Comparison of ENCODE assay signal across 9 cellular contexts in genomic region chr13:42271337-42272114, GRCh38. TPM values are rescaled to one million over a fixed set of nuclear protein-coding genes. Genes with fewer than 3 reads are reported as not detected.
DNase-seq lines count a peak whose midpoint lies in the region; ATAC-seq, FAIRE-seq and TF ChIP-seq lines count a peak whose summit lies in the region.
"Had no signal": no experiment of that assay in that cellular context is flagged by ENCODE, and none has a peak within 500 bp of the region (broad histone marks: within the 10 kb centered on the region; RNA-seq: fewer than 3 reads in every experiment).

No MANE protein-coding gene starts in this region.

- intact Hi-C loops in kidney (cut with DNase I), result no loop called here

- peak; percentile 32 for TF ChIP-seq POLR2A in GM19099 (IDR thresholded peaks at IDR 0.05; ENCODE audit: extremely low read depth, insufficient read length, low read depth)

- no peaks in the 10 kb centered on the region for H3K9me3 ChIP-seq in kidney (ENCODE audit: control insufficient read depth in 1 of 2, low read length in 2 of 2)

- peak overlapping the region; percentile 80 to 93 for H3K4me3 ChIP-seq in kidney (ENCODE audit: low read length in 2 of 2)

- peaks cover 38% of the 10 kb centered on the region for H3K4me1 Mint-ChIP-seq in chondrocyte (ENCODE audit: low read depth)

- H3K27ac ChIP-seq in kidney (ENCODE audit: low read depth in 2 of 2, low read length in 2 of 2), result peak overlapping the region; percentile 34 to 81

- H3K4me1 ChIP-seq in kidney (ENCODE audit: control insufficient read depth in 1 of 2, insufficient read depth in 1 of 2, low read depth in 1 of 2, low read length in 2 of 2), result peaks cover 4 to 7% of the 10 kb centered on the region in 2 donors

- FAIRE-seq in kidney (lab: Jason Lieb, UNC), result peak; percentile 41
- FAIRE-seq: colon had no signal

- H3K27me3 Mint-ChIP-seq in chondrocyte (ENCODE audit: low read depth), result no peaks in the 10 kb centered on the region

- H3K27ac Mint-ChIP-seq in chondrocyte (ENCODE audit: unreplicated experiment), result peak overlapping the region; percentile 94

- peak; percentile 73 for ATAC-seq in HG03378 (IDR thresholded peaks at IDR 0.05; ENCODE audit: unreplicated experiment)

- no peaks in the 10 kb centered on the region for H3K36me3 Mint-ChIP-seq in chondrocyte (ENCODE audit: low read depth)

- H3K9me3 Mint-ChIP-seq in chondrocyte (ENCODE audit: low read depth), result peaks cover 8% of the 10 kb centered on the region

- H3K9ac ChIP-seq in kidney (ENCODE audit: low read length in 2 of 2), result peak overlapping the region; percentile 15 to 68

- no peaks in the 10 kb centered on the region for H3K36me3 ChIP-seq in kidney (ENCODE audit: control insufficient read depth in 1 of 2, insufficient read depth in 2 of 2, low read length in 2 of 2)

- H3K4me3 Mint-ChIP-seq in chondrocyte (ENCODE audit: unreplicated experiment), result peak overlapping the region; percentile 98

- TF ChIP-seq CTCF in chondrocyte (IDR thresholded peaks at IDR 0.05), result no peak
- TF ChIP-seq CTCF in kidney (IDR thresholded peaks at IDR 0.05; ENCODE audit: borderline replicate concordance, extremely low read depth, insufficient read depth), result no peak

- peak; percentile 97 to 98 for DNase-seq in AML-193 (lab: John Stamatoyannopoulos, UW)
- DNase-seq in NCI-H446 treated with DMSO at 0.1 percent for 48 hours (lab: John Stamatoyannopoulos, UW), result peak; percentile 98
- peak; percentile 88 for DNase-seq in activated CD4-positive, alpha-beta T cell treated with anti-CD3 and anti-CD28 coated beads for 1 hour
- peak; percentile 96 for DNase-seq in chondrocyte (ENCODE audit: low spot score)
- peak; percentile 99 for DNase-seq in kidney
- peak; percentile 83 to 86 for DNase-seq in stimulated activated CD4-positive, alpha-beta T cell treated with anti-CD3 and anti-CD28 coated beads, Interleukin-15, amount 100 ng/mL, for 1 hour (ENCODE audit: low read depth in 1 of 2, low spot score in 1 of 2)

RNA-seq across cellular contexts. Expression of gene AKAP11, which starts 0.4 kb away (rescaled TPM):
- total RNA-seq in chondrocyte, result 34.3 to 38.3 TPM (median 34.9 TPM) in 3 replicates
- 35.2 TPM for total RNA-seq in kidney
- 4.9 TPM for polyA plus RNA-seq in kidney (ENCODE audit: insufficient read depth, low read depth, low replicate concordance)

Comparison
In these comparisons a context has a peak if more than half of its experiments do, and no peak if none do; other contexts are left out.
1. Peak in every context shown above with its lines: DNase-seq, ATAC-seq, H3K4me3 ChIP-seq and H3K27ac ChIP-seq.